Comparison of ENCODE assay signal across 1 cellular context in the genomic region with DNA sequence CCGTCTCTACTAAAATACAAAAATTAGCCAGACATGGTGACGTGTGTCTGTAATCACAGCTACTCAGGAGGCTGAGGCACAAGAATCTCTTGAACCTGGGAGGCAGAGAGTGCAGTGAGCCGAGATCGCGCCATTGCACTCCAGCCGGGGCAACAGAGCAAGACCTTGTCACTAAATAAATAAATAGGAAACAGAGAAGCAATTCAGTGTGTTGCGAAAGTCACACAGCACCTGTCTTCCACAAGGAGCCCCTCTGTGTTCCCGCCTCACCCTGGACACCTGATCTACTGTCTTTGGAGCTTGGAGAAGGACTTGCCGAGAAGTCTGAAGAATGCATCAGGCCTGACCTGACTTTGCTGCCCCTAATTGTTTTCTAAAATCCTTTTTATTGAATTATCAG.
TF ChIP-seq lines count a peak whose summit lies in the region.

No MANE protein-coding gene starts in this region.

TF ChIP-seq in GM23338, 12 proteins besides CTCF, POLR2A, EP300 and RAD21 (continued from another document):
- no peak for TF ChIP-seq ZNF462 (CRISPR knock-in tag; IDR thresholded peaks at IDR 0.05)
